Comparison of ENCODE assay signal across 13 cellular contexts in the genomic region with DNA sequence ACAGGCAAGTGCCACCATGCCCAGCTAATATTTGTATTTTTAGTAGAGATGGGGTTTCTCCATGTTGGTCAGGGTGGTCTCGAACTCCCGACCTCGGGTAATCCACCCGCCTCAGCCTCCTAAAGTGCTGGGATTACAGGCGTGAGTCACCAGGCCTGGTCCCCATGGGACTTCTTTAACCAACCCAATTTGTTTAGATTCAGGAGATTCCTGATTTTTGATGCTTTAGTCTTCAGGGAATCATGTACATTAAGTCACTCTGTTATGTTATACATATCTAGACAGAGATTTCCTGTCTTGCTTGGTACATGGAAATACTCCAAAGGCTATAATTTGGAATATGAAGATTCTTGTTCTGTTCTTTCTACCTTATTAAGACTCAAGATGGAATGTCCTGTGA.
A peak's percentile ranks its signal among the peaks of the same experiment; 100 is the strongest.
DNase-seq lines count a peak whose midpoint lies in the region; ATAC-seq and TF ChIP-seq lines count a peak whose summit lies in the region.
"Had no signal": no experiment of that assay in that cellular context is flagged by ENCODE, and none has a peak within 500 bp of the region (broad histone marks: within the 10 kb centered on the region; RNA-seq: fewer than 3 reads in every experiment).

No MANE protein-coding gene starts in this region.

- peaks cover 27% of the 10 kb centered on the region for H3K4me1 ChIP-seq in RWPE2 (ENCODE audit: insufficient read depth, poor library complexity, severe bottlenecking)
- H3K4me1 ChIP-seq: Caco-2 had no signal

- peak overlapping the region; percentile 88 for H3K27ac ChIP-seq in RWPE2 (ENCODE audit: poor library complexity, severe bottlenecking)
- peak overlapping the region; percentile 73; the same call in 1 of the 2 replicates for H3K27ac ChIP-seq in VCaP
- H3K27ac ChIP-seq: C4-2B had no signal

- H3K9me3 ChIP-seq in RWPE2 (ENCODE audit: severe bottlenecking): no peaks in the 10 kb centered on the region
- H3K9me3 ChIP-seq: Caco-2 had no signal

- peaks cover 18% of the 10 kb centered on the region for H3K36me3 ChIP-seq in RWPE2 (ENCODE audit: low read depth)

- TF ChIP-seq CTCF in RWPE2 (IDR thresholded peaks at IDR 0.05; ENCODE audit: poor library complexity, severe bottlenecking) (no peak), VCaP (conservative IDR thresholded peaks at IDR 0.05) (no peak), GM20000 (IDR thresholded peaks at IDR 0.05; ENCODE audit: extremely low read depth, missing control alignments) (no peak)

- no peak overlapping the region for H3K4me3 ChIP-seq in RWPE2 (ENCODE audit: severe bottlenecking)

- in situ Hi-C loops in KBM-7 (cut with MboI; ENCODE audit: low pct_unique_long_range_greater_than_20kb, low sequenced_read_pairs): no loop called here

- H3K27me3 ChIP-seq in RWPE2 (ENCODE audit: insufficient read depth, poor library complexity, severe bottlenecking): no peaks in the 10 kb centered on the region

- ATAC-seq in RWPE2 (ENCODE audit: low read depth): no peak

- DNase-seq in RWPE2 (ENCODE audit: low spot score): no peak
- DNase-seq in fibroblast of peridontal ligament (ENCODE audit: extremely low read depth): peak; percentile 2
- DNase-seq in KBM-7: no peak
- DNase-seq in GOT3 (lab: John Stamatoyannopoulos, UW): no peak
- DNase-seq in activated CD4-positive, CD25-positive, alpha-beta regulatory T cell treated with anti-CD3 and anti-CD28 coated beads, Interleukin-2, amount 50 U/mL, for 72 hours: no peak
- DNase-seq in GM20000 (ENCODE audit: low spot score): no peak
- DNase-seq: AML-193; Caco-2; CD4-positive, alpha-beta T cell; GDM1; H9 had no signal
